In the genomic region with DNA sequence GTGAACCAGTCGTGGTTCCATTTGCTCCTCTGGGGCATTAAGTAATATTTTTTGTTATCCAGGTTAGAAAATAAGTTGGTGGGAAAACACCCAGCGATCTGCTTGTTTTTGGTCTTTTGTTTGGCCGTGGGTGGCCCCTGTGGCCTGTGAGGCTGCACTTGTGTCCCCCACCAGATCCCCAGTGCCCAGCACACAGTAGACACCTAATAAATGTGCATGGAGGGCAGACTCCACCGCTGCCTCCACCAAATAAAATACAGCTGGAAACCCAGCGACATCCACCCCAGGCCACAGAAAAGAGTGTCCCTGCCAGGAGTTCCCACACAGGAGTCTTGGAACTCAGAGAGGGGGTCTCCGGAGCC, we compare ENCODE assay signal across 2 cellular contexts.
TF ChIP-seq lines count a peak whose summit lies in the region.

No MANE protein-coding gene starts in this region.

TF ChIP-seq in HCT116, 20 proteins besides CTCF, POLR2A, EP300 and RAD21 (continued from another document):
- no peak for TF ChIP-seq ATF3 (IDR thresholded peaks at IDR 0.05)

TF ChIP-seq in WTC11, 78 proteins besides CTCF, POLR2A, EP300 and RAD21:
- TF ChIP-seq CDX4 (CRISPR knock-in tag; IDR thresholded peaks at IDR 0.05; ENCODE audit: borderline replicate concordance) (no peak), ATF1 (CRISPR knock-in tag; IDR thresholded peaks at IDR 0.05) (no peak), AR (CRISPR knock-in tag; IDR thresholded peaks at IDR 0.05) (no peak), HMGA2 (CRISPR knock-in tag; IDR thresholded peaks at IDR 0.05) (no peak), ZNF281 (CRISPR knock-in tag; IDR thresholded peaks at IDR 0.05) (no peak), FOXP1 (CRISPR knock-in tag; IDR thresholded peaks at IDR 0.05; ENCODE audit: borderline replicate concordance) (no peak), ZNF416 (CRISPR knock-in tag; IDR thresholded peaks at IDR 0.05) (no peak)
TF ChIP-seq in WTC11: peak in this region for 0.
